Comparison of ENCODE assay signal across 10 cellular contexts in genomic region chr7:106604303-106604918, GRCh38. TPM values are rescaled to one million over a fixed set of nuclear protein-coding genes. Genes with fewer than 3 reads are reported as not detected.
DNase-seq lines count a peak whose midpoint lies in the region; ATAC-seq and TF ChIP-seq lines count a peak whose summit lies in the region.
"Had no signal": no experiment of that assay in that cellular context is flagged by ENCODE, and none has a peak within 500 bp of the region (broad histone marks: within the 10 kb centered on the region; RNA-seq: fewer than 3 reads in every experiment).

No MANE protein-coding gene starts in this region.

- H3K27ac Mint-ChIP-seq in activated T-cell treated with anti-CD3 and anti-CD28 coated beads, Interleukin-2, amount 50 U/mL, for 72 hours: no peak overlapping the region
- H3K27ac Mint-ChIP-seq: activated naive CD8-positive, alpha-beta T cell had no signal

- DNase-seq in activated CD4-positive, CD25-positive, alpha-beta regulatory T cell (lab: John Stamatoyannopoulos, UW): no peak
- DNase-seq in activated T-cell treated with anti-CD3 and anti-CD28 coated beads, Interleukin-2, amount 50 U/mL, for 72 hours: peak; percentile 11 to 45
- DNase-seq in lung microvascular endothelial cell (ENCODE audit: low read depth in 2 of 2) (peak; percentile 49 to 86), kidney tubule cell (ENCODE audit: low spot score) (no peak)
- DNase-seq in effector CD4-positive, alpha-beta T cell: no peak
- DNase-seq: NCI-H2227 treated with DMSO at 0.1 percent for 48 hours had no signal

- no peaks in the 10 kb centered on the region for H3K79me2 ChIP-seq in KMS-11 (ENCODE audit: insufficient read depth, low read depth)

- no peaks in the 10 kb centered on the region for H3K36me3 Mint-ChIP-seq in activated T-cell treated with anti-CD3 and anti-CD28 coated beads, Interleukin-2, amount 50 U/mL, for 72 hours (ENCODE audit: insufficient read depth in 2 of 2)
- H3K36me3 Mint-ChIP-seq: activated naive CD8-positive, alpha-beta T cell had no signal

- peak overlapping the region; percentile 66 for H3K4me2 ChIP-seq in KMS-11

- H2AFZ ChIP-seq in KMS-11 (ENCODE audit: low read depth): peak overlapping the region; percentile 7; the same call in 1 of the 2 replicates

- H3K9ac ChIP-seq in KMS-11: peak overlapping the region; percentile 23; the same call in 1 of the 2 replicates

- H3K4me1 Mint-ChIP-seq in activated T-cell treated with anti-CD3 and anti-CD28 coated beads, Interleukin-2, amount 50 U/mL, for 72 hours (ENCODE audit: low read depth): peaks cover 4% of the 10 kb centered on the region

- no peaks in the 10 kb centered on the region for H3K27me3 ChIP-seq in KMS-11 (ENCODE audit: insufficient read depth, low read depth)

- H3K4me3 ChIP-seq in KMS-11 (IDR thresholded peaks at IDR 0.05; ENCODE audit: insufficient read depth, low read depth, low read length): no peak overlapping the region

- ATAC-seq in activated CD4-positive, CD25-positive, alpha-beta regulatory T cell treated with anti-CD3 and anti-CD28 coated beads, Interleukin-2, amount 50 U/mL, for 24 hours: peak; percentile 75 to 78
- peak; percentile 74 to 99 for ATAC-seq in activated T-cell treated with anti-CD3 and anti-CD28 coated beads, Interleukin-2, amount 50 U/mL, for 72 hours (replicated peaks in 1 of 2)
- ATAC-seq in GM19324 (IDR thresholded peaks at IDR 0.05; ENCODE audit: low FRiP score, unreplicated experiment): no peak

- peaks cover 48% of the 10 kb centered on the region for H3K4me1 ChIP-seq in KMS-11 (ENCODE audit: low read depth, poor library complexity, severe bottlenecking)

- H3K4me3 Mint-ChIP-seq in activated T-cell treated with anti-CD3 and anti-CD28 coated beads, Interleukin-2, amount 50 U/mL, for 72 hours: no peak overlapping the region
- H3K4me3 Mint-ChIP-seq: activated naive CD8-positive, alpha-beta T cell had no signal

- H3K27me3 Mint-ChIP-seq in activated T-cell treated with anti-CD3 and anti-CD28 coated beads, Interleukin-2, amount 50 U/mL, for 72 hours (ENCODE audit: low read depth): no peaks in the 10 kb centered on the region
- H3K27me3 Mint-ChIP-seq: activated naive CD8-positive, alpha-beta T cell had no signal

- no peaks in the 10 kb centered on the region for H3K9me3 Mint-ChIP-seq in activated T-cell treated with anti-CD3 and anti-CD28 coated beads, Interleukin-2, amount 50 U/mL, for 72 hours

- no peaks in the 10 kb centered on the region for H4K20me1 ChIP-seq in KMS-11 (ENCODE audit: insufficient read depth)

- no peaks in the 10 kb centered on the region for H3K36me3 ChIP-seq in KMS-11 (ENCODE audit: insufficient read depth)

- H3K27ac ChIP-seq in KMS-11: peak overlapping the region; percentile 73

- no peak for TF ChIP-seq CTCF in KMS-11 (conservative IDR thresholded peaks at IDR 0.05; ENCODE audit: low read depth, low read length)

RNA-seq across cellular contexts. Expression of gene CCDC71L, which starts 56.5 kb away (rescaled TPM):
- total RNA-seq in activated T-cell treated with anti-CD3 and anti-CD28 coated beads, Interleukin-2, amount 50 U/mL, for 72 hours: 10 to 100 TPM; 24.1 to 41.5 TPM
- 38.4 and 101 TPM in 2 replicates for total RNA-seq in lung microvascular endothelial cell

Comparison
In these comparisons a context has a peak if more than half of its experiments do, and no peak if none do; other contexts are left out.
1. DNase-seq: peak in activated T-cell treated with anti-CD3 and anti-CD28 coated beads, Interleukin-2, amount 50 U/mL, for 72 hours (2 of 2) and lung microvascular endothelial cell (2 of 2); none in activated CD4-positive, CD25-positive, alpha-beta regulatory T cell (0 of 4), effector CD4-positive, alpha-beta T cell (single experiment) and kidney tubule cell (single experiment).